10 cellular contexts compared by ENCODE assay signal in the genomic region with DNA sequence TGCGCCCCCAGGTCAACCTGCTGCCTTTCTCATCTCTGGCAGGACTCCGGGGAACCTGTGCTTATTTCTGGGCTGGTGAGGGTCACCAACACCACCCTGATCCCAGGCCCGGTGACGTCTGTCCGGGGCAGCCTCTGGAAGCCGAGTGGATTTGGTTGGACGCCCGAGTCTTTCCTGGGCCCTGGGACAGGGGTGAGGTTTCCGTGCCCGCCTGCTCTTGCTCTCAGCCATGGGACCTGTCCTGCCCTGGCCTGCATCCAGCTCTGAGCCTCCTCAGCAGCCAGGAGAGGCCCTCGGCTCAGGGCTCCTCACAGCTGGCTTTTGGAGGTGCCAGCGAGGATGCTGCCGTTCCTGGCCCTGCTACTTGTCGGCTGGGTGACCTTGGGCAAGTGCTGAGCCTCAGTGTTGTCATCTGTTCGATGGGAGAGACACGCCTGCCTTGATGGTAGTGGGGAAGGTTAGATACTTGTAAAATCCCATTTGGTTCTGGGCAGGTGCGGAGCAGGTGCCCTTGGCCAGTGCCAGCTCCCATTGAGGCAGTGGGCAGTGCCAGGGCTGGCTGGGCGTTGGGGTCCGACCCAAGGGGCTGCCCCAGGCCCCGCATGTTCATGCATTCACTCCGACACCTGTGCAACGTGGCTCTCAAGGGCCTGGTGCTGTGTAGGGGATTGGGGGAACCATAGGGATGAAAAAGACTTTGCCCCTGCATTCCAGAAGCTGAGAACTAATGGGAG. TPM values are rescaled to one million over a fixed set of nuclear protein-coding genes. Genes with fewer than 3 reads are reported as not detected.
DNase-seq lines count a peak whose midpoint lies in the region; ATAC-seq, FAIRE-seq and TF ChIP-seq lines count a peak whose summit lies in the region.
"Had no signal": no experiment of that assay in that cellular context is flagged by ENCODE, and none has a peak within 500 bp of the region (broad histone marks: within the 10 kb centered on the region; RNA-seq: fewer than 3 reads in every experiment).

No MANE protein-coding gene starts in this region.

- no peak overlapping the region for H3K27ac ChIP-seq in pancreas
- H3K27ac ChIP-seq: cardiac muscle cell, SJCRH30 had no signal

- H3K4me2 ChIP-seq in Loucy (ENCODE audit: low read depth, low read length, poor library complexity, severe bottlenecking), result no peak overlapping the region

- H3K4me1 ChIP-seq in Loucy (ENCODE audit: insufficient read depth, low read length, poor library complexity, severe bottlenecking), result peaks cover 4% of the 10 kb centered on the region
- no peaks in the 10 kb centered on the region for H3K4me1 ChIP-seq in pancreas

- no peaks in the 10 kb centered on the region for H3F3A ChIP-seq in Loucy (ENCODE audit: low read depth)

- no peaks in the 10 kb centered on the region for H3K79me2 ChIP-seq in Loucy (ENCODE audit: insufficient read depth, low read length)

- DNase-seq in glutamatergic neuron (no peak), pancreas (peak in 4 of 6 donors; percentile 15 to 67 (median 50)), NCI-H774 (lab: John Stamatoyannopoulos, UW) (no peak)
- DNase-seq in activated T-helper 2 cell treated with anti-CD3 and anti-CD28 coated beads, Interferon-gamma antibody, Interleukin-2, Interleukin-4, amounts not matched to agents 10 μg/mL and 5 μg/mL and 100 μg/mL, durations not matched to agents 14 hours and 24 hours and 36 hours (ENCODE audit: low spot score), result no peak

- peaks cover 16% of the 10 kb centered on the region for H3K4me1 Mint-ChIP-seq in glutamatergic neuron (ENCODE audit: low read depth, unreplicated experiment)
- peaks cover 2% of the 10 kb centered on the region for H3K4me1 Mint-ChIP-seq in activated T-helper 2 cell treated with anti-CD3 and anti-CD28 coated beads, Interferon-gamma antibody, Interleukin-2, Interleukin-4, amounts not matched to agents 10 μg/mL and 5 μg/mL and 100 μg/mL, durations not matched to agents 14 hours and 24 hours and 36 hours (ENCODE audit: low read depth)

- no peak for FAIRE-seq in pancreas (lab: Jason Lieb, UNC)

- no peaks in the 10 kb centered on the region for H3K9me2 ChIP-seq in Loucy (replicated peaks; ENCODE audit: low read depth, low read length)

- ATAC-seq in GM18909 (IDR thresholded peaks at IDR 0.05; ENCODE audit: poor library complexity, unreplicated experiment) (peak; percentile 18), pancreas (peak; percentile 33 to 52 (median 49)), HG03439 (IDR thresholded peaks at IDR 0.05; ENCODE audit: unreplicated experiment) (no peak), GM18907 (IDR thresholded peaks at IDR 0.05; ENCODE audit: unreplicated experiment) (no peak)

- no peak overlapping the region for H3K4me3 ChIP-seq in Loucy (ENCODE audit: low read length, poor library complexity, severe bottlenecking)
- no peak overlapping the region for H3K4me3 ChIP-seq in pancreas
- H3K4me3 ChIP-seq: cardiac muscle cell, SJCRH30 had no signal

- WGBS in pancreas, 2 donors, result 41 to 44% methylated on average over 22 of the region's 22 CpGs

- H3K9me3 Mint-ChIP-seq in glutamatergic neuron (ENCODE audit: unreplicated experiment), result peaks cover 3% of the 10 kb centered on the region
- no peaks in the 10 kb centered on the region for H3K9me3 Mint-ChIP-seq in activated T-helper 2 cell treated with anti-CD3 and anti-CD28 coated beads, Interferon-gamma antibody, Interleukin-2, Interleukin-4, amounts not matched to agents 10 μg/mL and 5 μg/mL and 100 μg/mL, durations not matched to agents 14 hours and 24 hours and 36 hours

- no peak overlapping the region for H3K4me3 Mint-ChIP-seq in glutamatergic neuron (ENCODE audit: unreplicated experiment)
- no peak overlapping the region for H3K4me3 Mint-ChIP-seq in activated T-helper 2 cell treated with anti-CD3 and anti-CD28 coated beads, Interferon-gamma antibody, Interleukin-2, Interleukin-4, amounts not matched to agents 10 μg/mL and 5 μg/mL and 100 μg/mL, durations not matched to agents 14 hours and 24 hours and 36 hours (ENCODE audit: low read depth)

- no peaks in the 10 kb centered on the region for H3K27me3 ChIP-seq in Loucy (ENCODE audit: insufficient read depth, low read length, poor library complexity, severe bottlenecking)
- H3K27me3 ChIP-seq in pancreas, result no peaks in the 10 kb centered on the region
- H3K27me3 ChIP-seq: SJCRH30 had no signal

- TF ChIP-seq CTCF in Loucy (conservative IDR thresholded peaks at IDR 0.05; ENCODE audit: low read length), result no peak
- peak; percentile 45 for TF ChIP-seq CTCF in glutamatergic neuron (IDR thresholded peaks at IDR 0.05; ENCODE audit: partially characterized antibody, unreplicated experiment)
- TF ChIP-seq CTCF in pancreas (IDR thresholded peaks at IDR 0.05), result no peak

- H3K27ac Mint-ChIP-seq in glutamatergic neuron (ENCODE audit: unreplicated experiment), result no peak overlapping the region
- H3K27ac Mint-ChIP-seq in activated T-helper 2 cell treated with anti-CD3 and anti-CD28 coated beads, Interferon-gamma antibody, Interleukin-2, Interleukin-4, amounts not matched to agents 10 μg/mL and 5 μg/mL and 100 μg/mL, durations not matched to agents 14 hours and 24 hours and 36 hours, result no peak overlapping the region

- no peak overlapping the region for H3K9ac ChIP-seq in Loucy (ENCODE audit: low read depth, low read length, poor library complexity, severe bottlenecking)

- H3K9me3 ChIP-seq in Loucy (ENCODE audit: insufficient read depth, low read depth, low read length) (no peaks in the 10 kb centered on the region), pancreas (no peaks in the 10 kb centered on the region)
- H3K9me3 ChIP-seq: SJCRH30 had no signal

- H3K27me3 Mint-ChIP-seq in glutamatergic neuron (ENCODE audit: unreplicated experiment), result peaks cover 13% of the 10 kb centered on the region
- peaks cover 5% of the 10 kb centered on the region for H3K27me3 Mint-ChIP-seq in activated T-helper 2 cell treated with anti-CD3 and anti-CD28 coated beads, Interferon-gamma antibody, Interleukin-2, Interleukin-4, amounts not matched to agents 10 μg/mL and 5 μg/mL and 100 μg/mL, durations not matched to agents 14 hours and 24 hours and 36 hours (ENCODE audit: low read depth)

- H4K20me1 ChIP-seq in Loucy (ENCODE audit: insufficient read depth, low read length, poor library complexity, severe bottlenecking), result no peaks in the 10 kb centered on the region

- H3K36me3 ChIP-seq in Loucy (ENCODE audit: insufficient read depth, low read length) (no peaks in the 10 kb centered on the region), pancreas (no peaks in the 10 kb centered on the region)
- H3K36me3 ChIP-seq: cardiac muscle cell, SJCRH30 had no signal

- intact Hi-C loops in pancreas (cut with DNase I), result loop anchor here in 1 of 3 donors (5.0 kb wide), 1 partner anchor 625 kb away; no protein-coding TSS in a partner anchor
- intact Hi-C loops in activated T-helper 2 cell treated with anti-CD3 and anti-CD28 coated beads, Interferon-gamma antibody, Interleukin-2, Interleukin-4, amounts not matched to agents 10 μg/mL and 5 μg/mL and 100 μg/mL, durations not matched to agents 14 hours and 24 hours and 36 hours (cut with micrococcal nuclease), result loop anchor here (1.0 kb wide), 1 partner anchor 52 kb away; no protein-coding TSS in a partner anchor

- peak overlapping the region; percentile 38; the same call in 1 of the 2 replicates for H2AFZ ChIP-seq in Loucy (ENCODE audit: low read length)

- H3K36me3 Mint-ChIP-seq in glutamatergic neuron (ENCODE audit: unreplicated experiment), result no peaks in the 10 kb centered on the region
- no peaks in the 10 kb centered on the region for H3K36me3 Mint-ChIP-seq in activated T-helper 2 cell treated with anti-CD3 and anti-CD28 coated beads, Interferon-gamma antibody, Interleukin-2, Interleukin-4, amounts not matched to agents 10 μg/mL and 5 μg/mL and 100 μg/mL, durations not matched to agents 14 hours and 24 hours and 36 hours (ENCODE audit: low read depth)

RNA-seq across cellular contexts. Expression of gene THY1, which starts 58.9 kb away (rescaled TPM):
- 22.0 TPM for total RNA-seq in glutamatergic neuron (ENCODE audit: unreplicated experiment)
- 10 to 100 TPM in 2 of 6 donors, 1 to 10 TPM in 4; 1.4 to 28.6 (median 3.4) TPM for total RNA-seq in pancreas
- 1 to 10 TPM; 4.2 to 4.8 TPM for polyA plus RNA-seq in pancreas
- total RNA-seq in activated T-helper 2 cell treated with anti-CD3 and anti-CD28 coated beads, Interferon-gamma antibody, Interleukin-2, Interleukin-4, amounts not matched to agents 10 μg/mL and 5 μg/mL and 100 μg/mL, durations not matched to agents 14 hours and 24 hours and 36 hours, result 35.2 and 37.3 TPM in 2 replicates

Comparison
In these comparisons a context has a peak if more than half of its experiments do, and no peak if none do; other contexts are left out.
1. ATAC-seq: peak in GM18909 (single experiment) and pancreas (4 of 4); none in HG03439 (single experiment) and GM18907 (single experiment).
2. DNase-seq: peak in pancreas (4 of 6); none in glutamatergic neuron (single experiment), activated T-helper 2 cell treated with anti-CD3 and anti-CD28 coated beads, Interferon-gamma antibody, Interleukin-2, Interleukin-4, amounts not matched to agents 10 μg/mL and 5 μg/mL and 100 μg/mL, durations not matched to agents 14 hours and 24 hours and 36 hours (single experiment) and NCI-H774 (single experiment).